18 cellular contexts compared by ENCODE assay signal in the genomic region with DNA sequence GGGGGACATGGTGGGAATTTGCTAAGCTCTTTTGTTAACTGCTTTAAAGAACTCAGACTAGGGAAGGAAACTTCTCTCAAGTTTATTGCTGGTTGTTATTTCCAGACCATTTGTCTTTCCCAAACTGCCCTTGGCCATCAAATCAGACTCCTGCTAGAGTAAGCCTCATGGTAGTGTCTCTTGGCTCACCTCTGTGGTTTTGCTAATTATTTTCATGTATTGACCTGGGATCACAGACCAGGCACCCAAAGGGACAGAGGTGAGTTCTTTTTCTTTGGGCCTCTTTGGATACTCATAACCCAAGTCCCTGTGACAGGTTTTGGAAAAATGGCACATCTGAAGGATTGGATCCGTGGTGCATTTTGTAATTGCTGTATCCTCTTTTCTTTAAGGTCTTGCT. TPM values are rescaled to one million over a fixed set of nuclear protein-coding genes. Genes with fewer than 3 reads are reported as not detected.
DNase-seq lines count a peak whose midpoint lies in the region; ATAC-seq and TF ChIP-seq lines count a peak whose summit lies in the region.
"Had no signal": no experiment of that assay in that cellular context is flagged by ENCODE, and none has a peak within 500 bp of the region (broad histone marks: within the 10 kb centered on the region; RNA-seq: fewer than 3 reads in every experiment).

No MANE protein-coding gene starts in this region.

- TF ChIP-seq CTCF in Loucy (conservative IDR thresholded peaks at IDR 0.05; ENCODE audit: low read length) (no peak), right lobe of liver (IDR thresholded peaks at IDR 0.05) (no peak), thoracic aorta (IDR thresholded peaks at IDR 0.05) (no peak), GM10266 (IDR thresholded peaks at IDR 0.05; ENCODE audit: control insufficient read depth, insufficient read depth, low read depth, missing control alignments) (no peak)

- H3K36me3 ChIP-seq in Loucy (ENCODE audit: insufficient read depth, low read length) (peaks cover 33% of the 10 kb centered on the region; the same call in 1 of the 2 replicates), right lobe of liver (no peaks in the 10 kb centered on the region), thoracic aorta (no peaks in the 10 kb centered on the region)
- H3K36me3 ChIP-seq: MG63 had no signal

- ATAC-seq in right lobe of liver (peak; percentile 46 to 84 (median 58)), thoracic aorta (ENCODE audit: insufficient number of reproducible peaks, low FRiP score, low read depth) (no peak), HG02870 (IDR thresholded peaks at IDR 0.05; ENCODE audit: unreplicated experiment) (no peak)

- peaks cover 100% of the 10 kb centered on the region for H3K4me1 Mint-ChIP-seq in dendritic cell treated with granulocyte-macrophage colony-stimulating factor and Interleukin-4, amounts not matched to agents 40 ng/mL and 50 ng/mL, for 4 days (ENCODE audit: low read depth)

- no peak overlapping the region for H2AFZ ChIP-seq in Loucy (ENCODE audit: low read length)

- H3K4me3 Mint-ChIP-seq in dendritic cell treated with granulocyte-macrophage colony-stimulating factor and Interleukin-4, amounts not matched to agents 40 ng/mL and 50 ng/mL, for 4 days, result no peak overlapping the region

- H4K20me1 ChIP-seq in Loucy (ENCODE audit: insufficient read depth, low read length, poor library complexity, severe bottlenecking), result peaks cover 85% of the 10 kb centered on the region

- H3K27me3 Mint-ChIP-seq in dendritic cell treated with granulocyte-macrophage colony-stimulating factor and Interleukin-4, amounts not matched to agents 40 ng/mL and 50 ng/mL, for 4 days, result no peaks in the 10 kb centered on the region
- H3K27me3 Mint-ChIP-seq: CD4-positive, alpha-beta memory T cell had no signal

- DNase-seq in right lobe of liver (no peak), thoracic aorta (ENCODE audit: low spot score) (no peak), GM10266 (ENCODE audit: extremely low spot score) (no peak), hepatic stellate cell (ENCODE audit: low spot score) (no peak)
- DNase-seq: Caco-2; CD4-positive, alpha-beta memory T cell; DND-41; Karpas-422; MG63; NCI-H1417; NCI-H1694 treated with DMSO at 0.1 percent for 48 hours; NCI-H2081 treated with DMSO at 0.1 percent for 48 hours; NCI-H2171 treated with DMSO at 0.1 percent for 48 hours; NCI-H524 treated with DMSO at 0.1 percent for 48 hours had no signal

- H3K9me3 ChIP-seq in Loucy (ENCODE audit: insufficient read depth, low read depth, low read length) (no peaks in the 10 kb centered on the region), right lobe of liver (no peaks in the 10 kb centered on the region), thoracic aorta (no peaks in the 10 kb centered on the region)
- H3K9me3 ChIP-seq: Caco-2, MG63, SJSA1 had no signal

- H3K4me1 ChIP-seq in Loucy (ENCODE audit: insufficient read depth, low read length, poor library complexity, severe bottlenecking) (peaks cover 41% of the 10 kb centered on the region), right lobe of liver (peaks cover 0 to 16% (median 4%) of the 10 kb centered on the region in 4 donors), thoracic aorta (ENCODE audit: control insufficient read depth in 1 of 2, low read depth in 2 of 2) (peaks cover 38 to 94% of the 10 kb centered on the region in 2 donors)
- H3K4me1 ChIP-seq: Caco-2 had no signal

- no peaks in the 10 kb centered on the region for H3K9me2 ChIP-seq in Loucy (replicated peaks; ENCODE audit: low read depth, low read length)

- H3K27me3 ChIP-seq in Loucy (ENCODE audit: insufficient read depth, low read length, poor library complexity, severe bottlenecking) (no peaks in the 10 kb centered on the region), right lobe of liver (no peaks in the 10 kb centered on the region), thoracic aorta (replicated peaks; ENCODE audit: insufficient read depth) (no peaks in the 10 kb centered on the region)
- H3K27me3 ChIP-seq: MG63, SJSA1 had no signal

- no peaks in the 10 kb centered on the region for H3K9me3 Mint-ChIP-seq in dendritic cell treated with granulocyte-macrophage colony-stimulating factor and Interleukin-4, amounts not matched to agents 40 ng/mL and 50 ng/mL, for 4 days

- intact Hi-C loops in dendritic cell treated with granulocyte-macrophage colony-stimulating factor and Interleukin-4, amounts not matched to agents 40 ng/mL and 50 ng/mL, for 4 days (cut with micrococcal nuclease), result no loop called here
- intact Hi-C loops in right lobe of liver (cut with DNase I), result no loop called here

- H3K27ac Mint-ChIP-seq in dendritic cell treated with granulocyte-macrophage colony-stimulating factor and Interleukin-4, amounts not matched to agents 40 ng/mL and 50 ng/mL, for 4 days, result peak overlapping the region; percentile 44

- no peak for TF ChIP-seq POLR2A in right lobe of liver (IDR thresholded peaks at IDR 0.05)

- H3K4me3 ChIP-seq in Loucy (ENCODE audit: low read length, poor library complexity, severe bottlenecking) (no peak overlapping the region), right lobe of liver (no peak overlapping the region), thoracic aorta (no peak overlapping the region)
- H3K4me3 ChIP-seq: MG63, SJSA1 had no signal

- no peaks in the 10 kb centered on the region for H3F3A ChIP-seq in Loucy (ENCODE audit: low read depth)

- H3K27ac ChIP-seq in right lobe of liver, result no peak overlapping the region
- peak overlapping the region; percentile 32 to 46 for H3K27ac ChIP-seq in thoracic aorta
- H3K27ac ChIP-seq: SJSA1 had no signal

- peaks cover 100% of the 10 kb centered on the region for H3K79me2 ChIP-seq in Loucy (ENCODE audit: insufficient read depth, low read length)

- peak overlapping the region; percentile 42 for H3K4me2 ChIP-seq in Loucy (ENCODE audit: low read depth, low read length, poor library complexity, severe bottlenecking)

- 22% methylated on average over 1 of the region's 1 CpG for WGBS in right lobe of liver (ENCODE audit: insufficient coverage, low coverage, low lambda C conversion rate, missing lambda C conversion rate)

- H3K9ac ChIP-seq in Loucy (ENCODE audit: low read depth, low read length, poor library complexity, severe bottlenecking), result no peak overlapping the region

- H3K36me3 Mint-ChIP-seq in dendritic cell treated with granulocyte-macrophage colony-stimulating factor and Interleukin-4, amounts not matched to agents 40 ng/mL and 50 ng/mL, for 4 days (ENCODE audit: low read depth), result peaks cover 100% of the 10 kb centered on the region

RNA-seq across cellular contexts. Expression of gene ETV6, which starts 11.2 kb away (rescaled TPM):
- total RNA-seq in right lobe of liver, result 10 to 100 TPM in 4 of 6 experiments, 1 to 10 TPM in 2; 7.2 to 28.3 (median 11.0) TPM
- total RNA-seq in thoracic aorta, result 10 to 100 TPM; 41.4 to 58.4 TPM

Comparison
In these comparisons a context has a peak if more than half of its experiments do, and no peak if none do; other contexts are left out.
1. ATAC-seq: peak in right lobe of liver (4 of 4); none in thoracic aorta (single experiment) and HG02870 (single experiment).
2. H3K27ac ChIP-seq: peak in thoracic aorta (2 of 2); none in right lobe of liver (0 of 3).